ENCODE assay signal across 24 cellular contexts in the genomic region with DNA sequence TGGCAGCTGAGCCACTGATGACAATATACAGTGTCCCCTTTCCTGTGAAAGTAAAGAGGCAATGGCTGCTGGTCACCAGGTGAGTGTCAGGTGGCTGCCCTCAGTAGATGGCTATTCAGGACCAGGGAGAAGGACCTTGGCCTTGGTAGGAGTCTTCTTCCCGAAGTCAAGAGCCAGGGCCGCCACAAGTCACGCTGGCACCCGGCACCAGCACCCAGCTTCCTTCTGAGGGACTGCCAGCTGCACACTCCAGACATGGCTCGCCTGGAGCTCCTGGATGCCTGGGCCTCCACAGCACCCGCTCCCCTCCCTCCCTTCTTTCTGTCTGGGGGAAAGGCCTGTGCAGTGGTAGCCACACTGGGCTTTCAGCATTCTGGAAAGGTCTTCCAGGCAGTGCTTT.
"Had no signal": no experiment of that assay in that cellular context is flagged by ENCODE, and none has a peak within 500 bp of the region (broad histone marks: within the 10 kb centered on the region; RNA-seq: fewer than 3 reads in every experiment).

No MANE protein-coding gene starts in this region.

- H3K4me2 ChIP-seq: neural progenitor cell had no signal

- DNase-seq: naive thymus-derived CD4-positive, alpha-beta T cell; natural killer cell; nucleus accumbens; pancreas; posterior cingulate gyrus; psoas muscle; right cardiac atrium; right lobe of liver; sigmoid colon; small intestine; stimulated activated CD4-positive, alpha-beta T cell treated with anti-CD3 and anti-CD28 coated beads, Interleukin-15, amount 100 ng/mL, for 24 hours; stimulated activated CD4-positive, alpha-beta T cell treated with anti-CD3 and anti-CD28 coated beads, Interleukin-2, amount 100 ng/mL, for 24 hours; stimulated activated CD4-positive, alpha-beta T cell treated with anti-CD3 and anti-CD28 coated beads, Interleukin-2, amount 100 ng/mL, for 48 hours; stimulated activated CD4-positive, alpha-beta T cell treated with anti-CD3 and anti-CD28 coated beads, Interleukin-4, amount 100 ng/mL, for 24 hours; stimulated activated naive B cell treated with anti-CD40 and anti-IgM and Interleukin-4, amounts not matched to agents 10 μg/mL and 1 μg/mL and 100 μg/mL, for 72 hours; stimulated activated naive CD4-positive, alpha-beta T cell treated with Interleukin-2 at 50 U/mL for 16 hours; stomach; tibial artery; transverse colon; upper lobe of right lung; uterus had no signal

- H3K9me3 ChIP-seq: neutrophil, pancreas, psoas muscle, right lobe of liver, sigmoid colon, stomach, tibial artery, transverse colon, upper lobe of right lung, uterus had no signal

- ATAC-seq: naive thymus-derived CD4-positive, alpha-beta T cell; natural killer cell; pancreas; psoas muscle; right cardiac atrium; right lobe of liver; stimulated activated effector memory CD8-positive, alpha-beta T cell treated with anti-CD3 and anti-CD28 coated beads, Interleukin-12 subunit alpha, Interleukin-12 subunit beta, amount 100 ng/mL, for 72 hours; stimulated activated naive B cell treated with anti-CD40 and anti-IgM and Interleukin-4, amounts not matched to agents 10 μg/mL and 1 μg/mL and 100 μg/mL, for 72 hours; upper lobe of right lung had no signal

- H3K36me3 ChIP-seq: neural progenitor cell, uterus had no signal

- H3K9ac ChIP-seq: neural progenitor cell had no signal

- H3K4me3 ChIP-seq: neural progenitor cell, pancreas, psoas muscle, right lobe of liver, sigmoid colon, stomach, tibial artery, transverse colon, upper lobe of right lung, uterus had no signal

- H3K27ac ChIP-seq: neural progenitor cell, neutrophil, psoas muscle, right lobe of liver, sigmoid colon, transverse colon, upper lobe of right lung, uterus had no signal

- H3K4me1 ChIP-seq: neural progenitor cell, right lobe of liver, uterus had no signal

- FAIRE-seq: pancreas, small intestine had no signal

- H3K27me3 ChIP-seq: neural progenitor cell, neutrophil, pancreas, right lobe of liver, sigmoid colon, stomach, tibial artery, transverse colon, upper lobe of right lung, uterus had no signal

- H2AFZ ChIP-seq: neural progenitor cell had no signal
